18 cellular contexts compared by ENCODE assay signal in the genomic region with DNA sequence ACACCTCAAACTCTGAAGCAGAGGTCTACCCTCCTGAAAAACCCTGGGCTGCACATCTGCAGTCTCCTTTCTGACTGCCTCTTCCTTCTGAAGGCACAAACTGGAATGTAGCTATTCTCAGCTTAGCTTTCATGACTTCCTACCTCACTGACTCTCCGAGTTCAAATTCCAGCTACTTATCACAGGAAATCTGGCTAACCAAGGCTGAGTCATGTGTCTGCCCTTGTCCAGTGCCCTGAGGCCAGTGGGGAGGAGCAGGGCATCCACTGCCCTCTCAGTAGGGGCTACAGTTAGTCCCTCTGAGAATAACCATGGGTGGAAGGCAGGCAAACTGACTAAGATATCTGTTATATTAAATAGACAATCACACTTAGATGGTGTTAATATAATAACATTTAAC. TPM values are rescaled to one million over a fixed set of nuclear protein-coding genes. Genes with fewer than 3 reads are reported as not detected.
DNase-seq lines count a peak whose midpoint lies in the region; ATAC-seq and TF ChIP-seq lines count a peak whose summit lies in the region.
"Had no signal": no experiment of that assay in that cellular context is flagged by ENCODE, and none has a peak within 500 bp of the region (broad histone marks: within the 10 kb centered on the region; RNA-seq: fewer than 3 reads in every experiment).

No MANE protein-coding gene starts in this region.

- CTCF ChIA-PET in Caco-2 (lab: Charles Lee), result no interaction called here

- POLR2A ChIA-PET in Caco-2 (lab: Charles Lee), result no interaction called here

- BruUV-seq in Caco-2 (replicated peaks; lab: Mats Ljungman, UMichigan), result no TSS peak

- H3K27ac Mint-ChIP-seq in Caco-2 (ENCODE audit: unreplicated experiment), result no peak overlapping the region
- H3K27ac Mint-ChIP-seq: stimulated activated memory B cell treated with anti-CD40 and anti-IgM and Interleukin-4, amounts not matched to agents 10 μg/mL and 1 μg/mL and 100 μg/mL, for 72 hours; T-helper 1 cell treated with Interleukin-12 subunit alpha and Interleukin-12 subunit beta and Interleukin-4 antibody, amounts not matched to agents 30 μg/mL and 1 μg/mL, for 36 hours had no signal

- H3K9me3 Mint-ChIP-seq in Caco-2 (ENCODE audit: unreplicated experiment), result no peaks in the 10 kb centered on the region
- H3K9me3 Mint-ChIP-seq: stimulated activated memory B cell treated with anti-CD40 and anti-IgM and Interleukin-4, amounts not matched to agents 10 μg/mL and 1 μg/mL and 100 μg/mL, for 72 hours; T-helper 1 cell treated with Interleukin-12 subunit alpha and Interleukin-12 subunit beta and Interleukin-4 antibody, amounts not matched to agents 30 μg/mL and 1 μg/mL, for 36 hours had no signal

- no peaks in the 10 kb centered on the region for H3K9me3 ChIP-seq in Caco-2
- H3K9me3 ChIP-seq: gastroesophageal sphincter, uterus had no signal

- H3K4me1 Mint-ChIP-seq in Caco-2 (ENCODE audit: low read depth, unreplicated experiment), result no peaks in the 10 kb centered on the region
- H3K4me1 Mint-ChIP-seq: stimulated activated memory B cell treated with anti-CD40 and anti-IgM and Interleukin-4, amounts not matched to agents 10 μg/mL and 1 μg/mL and 100 μg/mL, for 72 hours had no signal

- ATAC-seq in GM21360 (IDR thresholded peaks at IDR 0.05; ENCODE audit: unreplicated experiment) (no peak), HG02588 (IDR thresholded peaks at IDR 0.05; ENCODE audit: unreplicated experiment) (no peak)
- ATAC-seq: gastroesophageal sphincter; left cardiac atrium; stimulated activated memory B cell treated with anti-CD40 and anti-IgM and Interleukin-4, amounts not matched to agents 10 μg/mL and 1 μg/mL and 100 μg/mL, for 72 hours had no signal

- no peak overlapping the region for H3K4me3 ChIP-seq in Caco-2 (ENCODE audit: low read depth, low read length)
- H3K4me3 ChIP-seq in brain microvascular endothelial cell (ENCODE audit: low read depth, low read length), result no peak overlapping the region
- H3K4me3 ChIP-seq: gastroesophageal sphincter, uterus had no signal

- no peaks in the 10 kb centered on the region for H3K36me3 ChIP-seq in Caco-2 (ENCODE audit: control insufficient read depth, insufficient read depth, low read length)
- H3K36me3 ChIP-seq in brain microvascular endothelial cell (replicated peaks), result no peaks in the 10 kb centered on the region
- H3K36me3 ChIP-seq: gastroesophageal sphincter, uterus had no signal

- peaks cover 11% of the 10 kb centered on the region for H3K4me1 ChIP-seq in Caco-2
- H3K4me1 ChIP-seq: gastroesophageal sphincter, uterus had no signal

- H3K36me3 Mint-ChIP-seq in Caco-2 (ENCODE audit: insufficient read depth, unreplicated experiment), result no peaks in the 10 kb centered on the region
- H3K36me3 Mint-ChIP-seq: stimulated activated memory B cell treated with anti-CD40 and anti-IgM and Interleukin-4, amounts not matched to agents 10 μg/mL and 1 μg/mL and 100 μg/mL, for 72 hours had no signal

- DNase-seq in Caco-2 (peak; percentile 35 to 72), LHCN-M2 (ENCODE audit: low read depth) (peak; percentile 7), brain microvascular endothelial cell (peak; percentile 67), kidney tubule cell (ENCODE audit: low spot score) (peak; percentile 77), NCI-H510A treated with DMSO at 0.1 percent for 48 hours (lab: John Stamatoyannopoulos, UW) (no peak), NCI-H1694 (lab: John Stamatoyannopoulos, UW) (no peak)
- DNase-seq: activated CD4-positive, alpha-beta T cell treated with anti-CD3 and anti-CD28 coated beads, Interleukin-2, amount 50 U/mL, for 1 hour; anterior cingulate cortex; C1 segment of cervical spinal cord; effector CD4-positive, alpha-beta T cell; left cardiac atrium; NCI-H1048; uterus had no signal

- in situ Hi-C loops in brain microvascular endothelial cell (cut with HindIII; ENCODE audit: low pct_ligation_motif_present, low sequenced_read_pairs), result no loop called here

- no peak overlapping the region for H3K27ac ChIP-seq in brain microvascular endothelial cell
- H3K27ac ChIP-seq: gastroesophageal sphincter, uterus had no signal

- no peaks in the 10 kb centered on the region for H3K27me3 ChIP-seq in Caco-2 (replicated peaks; ENCODE audit: control insufficient read depth, insufficient read depth, low read length)
- H3K27me3 ChIP-seq in brain microvascular endothelial cell (replicated peaks), result no peaks in the 10 kb centered on the region
- H3K27me3 ChIP-seq: gastroesophageal sphincter, uterus had no signal

- H3K4me3 Mint-ChIP-seq in Caco-2 (ENCODE audit: unreplicated experiment), result no peak overlapping the region
- H3K4me3 Mint-ChIP-seq: stimulated activated memory B cell treated with anti-CD40 and anti-IgM and Interleukin-4, amounts not matched to agents 10 μg/mL and 1 μg/mL and 100 μg/mL, for 72 hours; T-helper 1 cell treated with Interleukin-12 subunit alpha and Interleukin-12 subunit beta and Interleukin-4 antibody, amounts not matched to agents 30 μg/mL and 1 μg/mL, for 36 hours had no signal

- no peak for TF ChIP-seq CTCF in Caco-2 (IDR thresholded peaks at IDR 0.05; ENCODE audit: insufficient read depth in 1 of 2, low read depth in 1 of 2, low read length in 1 of 2, severe bottlenecking in 1 of 2, unreplicated experiment in 1 of 2)
- no peak for TF ChIP-seq CTCF in brain microvascular endothelial cell (IDR thresholded peaks at IDR 0.05; ENCODE audit: low read depth, low read length, missing control alignments)

- intact Hi-C loops in Caco-2 (cut with micrococcal nuclease; ENCODE audit: unreplicated experiment), result loop anchor here (10.0 kb wide), 1 partner anchor 200 kb away; no protein-coding TSS in a partner anchor

- H3K27me3 Mint-ChIP-seq in Caco-2 (ENCODE audit: insufficient read depth, unreplicated experiment), result peaks cover 6% of the 10 kb centered on the region
- H3K27me3 Mint-ChIP-seq: stimulated activated memory B cell treated with anti-CD40 and anti-IgM and Interleukin-4, amounts not matched to agents 10 μg/mL and 1 μg/mL and 100 μg/mL, for 72 hours had no signal

RNA-seq across cellular contexts. Expression of a gene that starts 29.2 kb away (rescaled TPM):
- total RNA-seq in Caco-2 (2022) (not detected in 2 replicates), LHCN-M2 (2014; rRNA removed) (under 0.01 TPM in 1 of 2 replicates, not detected in the other)
- polyA plus RNA-seq in LHCN-M2 (2012), result 0.01 TPM

Comparison
In these comparisons a context has a peak if more than half of its experiments do, and no peak if none do; other contexts are left out.
1. DNase-seq: peak in Caco-2 (2 of 2), LHCN-M2 (single experiment), brain microvascular endothelial cell (single experiment) and kidney tubule cell (single experiment); none in NCI-H510A treated with DMSO at 0.1 percent for 48 hours (single experiment) and NCI-H1694 (single experiment).